2 cellular contexts compared by ENCODE assay signal in genomic region chr19:36547001-36547732, GRCh38.
TF ChIP-seq lines count a peak whose summit lies in the region.

No MANE protein-coding gene starts in this region.

TF ChIP-seq in IMR-90, 13 proteins besides CTCF, POLR2A, EP300 and RAD21 (continued from another document):
- TF ChIP-seq USF2 (IDR thresholded peaks at IDR 0.05; ENCODE audit: low read depth, low read length) (no peak), MXI1 (IDR thresholded peaks at IDR 0.05; ENCODE audit: borderline replicate concordance, low read depth, low read length) (no peak), ELK1 (IDR thresholded peaks at IDR 0.05; ENCODE audit: borderline replicate concordance, low read depth, low read length) (no peak), RCOR1 (IDR thresholded peaks at IDR 0.05; ENCODE audit: insufficient replicate concordance, low read length) (no peak), NFE2L2 (IDR thresholded peaks at IDR 0.05; ENCODE audit: low read depth, low read length) (no peak), MAFK (IDR thresholded peaks at IDR 0.05; ENCODE audit: low read depth, low read length) (no peak), BHLHE40 (IDR thresholded peaks at IDR 0.05; ENCODE audit: low read depth, low read length) (no peak), RFX5 (IDR thresholded peaks at IDR 0.05; ENCODE audit: low read depth, low read length) (no peak), FOS (IDR thresholded peaks at IDR 0.05; ENCODE audit: low read depth, low read length) (no peak), CHD1 (IDR thresholded peaks at IDR 0.05; ENCODE audit: low read depth, low read length) (no peak), SMC3 (IDR thresholded peaks at IDR 0.05; ENCODE audit: low read depth, low read length) (no peak), MAZ (IDR thresholded peaks at IDR 0.05; ENCODE audit: borderline replicate concordance, low read depth, low read length) (no peak)

TF ChIP-seq in WTC11, 78 proteins besides CTCF, POLR2A, EP300 and RAD21:
- no peak for TF ChIP-seq ZNF396 (CRISPR knock-in tag; IDR thresholded peaks at IDR 0.05; ENCODE audit: borderline replicate concordance)
- TF ChIP-seq PRRX2 (CRISPR knock-in tag; IDR thresholded peaks at IDR 0.05) = no peak
- no peak for TF ChIP-seq ZNF425 (CRISPR knock-in tag; conservative IDR thresholded peaks at IDR 0.05)
- no peak for TF ChIP-seq NFYB (CRISPR knock-in tag; conservative IDR thresholded peaks at IDR 0.05; ENCODE audit: low read depth)
- no peak for TF ChIP-seq TEAD1 (CRISPR knock-in tag; IDR thresholded peaks at IDR 0.05)
- TF ChIP-seq ATF2 (CRISPR knock-in tag; IDR thresholded peaks at IDR 0.05; ENCODE audit: borderline replicate concordance, low read depth) = no peak
- TF ChIP-seq ATF3 (CRISPR knock-in tag; conservative IDR thresholded peaks at IDR 0.05) = no peak
- TF ChIP-seq AFF4 (CRISPR knock-in tag; IDR thresholded peaks at IDR 0.05; ENCODE audit: borderline replicate concordance) = no peak
- TF ChIP-seq OVOL2 (CRISPR knock-in tag; IDR thresholded peaks at IDR 0.05; ENCODE audit: borderline replicate concordance) = no peak
- TF ChIP-seq NFATC4 (CRISPR knock-in tag; IDR thresholded peaks at IDR 0.05) = no peak
- no peak for TF ChIP-seq TCF7 (CRISPR knock-in tag; IDR thresholded peaks at IDR 0.05; ENCODE audit: low read depth)
- no peak for TF ChIP-seq GTF2I (CRISPR knock-in tag; conservative IDR thresholded peaks at IDR 0.05)
